ENCODE assay signal across 28 cellular contexts in the genomic region with DNA sequence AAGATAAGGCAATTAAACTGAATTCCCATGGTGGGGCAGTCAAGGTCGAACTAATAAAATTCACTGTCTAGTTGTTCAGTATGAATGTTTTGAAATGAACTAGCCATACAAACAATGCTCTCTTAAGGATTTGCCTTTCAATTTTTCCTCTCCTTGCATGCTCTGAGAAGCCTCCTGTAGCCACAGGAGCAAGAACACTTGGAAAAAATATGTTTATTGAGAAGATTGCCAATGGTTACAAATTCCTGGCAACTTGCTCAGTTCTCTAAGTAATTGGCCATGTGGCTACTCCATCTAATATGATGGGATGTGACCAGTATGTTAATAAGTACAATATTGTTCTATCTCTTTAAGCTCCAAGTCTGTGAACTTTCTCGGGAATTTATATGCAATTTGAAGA.
"Had no signal": no experiment of that assay in that cellular context is flagged by ENCODE, and none has a peak within 500 bp of the region (broad histone marks: within the 10 kb centered on the region; RNA-seq: fewer than 3 reads in every experiment).

No MANE protein-coding gene starts in this region.

- H3K27ac ChIP-seq: adrenal gland, body of pancreas, colonic mucosa, epithelial cell of prostate, esophagus squamous epithelium, gastroesophageal sphincter had no signal

- DNase-seq: activated CD4-positive, alpha-beta memory T cell treated with anti-CD3 and anti-CD28 coated beads for 36 hours; activated CD4-positive, alpha-beta T cell treated with anti-CD3 and anti-CD28 coated beads for 36 hours; activated CD4-positive, alpha-beta T cell treated with anti-CD3 and anti-CD28 coated beads, Interleukin-2, amount 10 ng/mL, durations not matched to agents 24 days and 14 days; activated CD4-positive, CD25-positive, alpha-beta regulatory T cell; activated CD4-positive, CD25-positive, alpha-beta regulatory T cell treated with anti-CD3 and anti-CD28 coated beads, Interleukin-2, amount 50 U/mL, for 72 hours; activated CD8-positive, alpha-beta memory T cell treated with anti-CD3 and anti-CD28 coated beads, Interleukin-2, amount 10 ng/mL, durations not matched to agents 7 days and 5 days; activated CD8-positive, alpha-beta memory T cell treated with anti-CD3 and anti-CD28 coated beads, Interleukin-2, amount 50 U/mL, for 4 hours; activated CD8-positive, alpha-beta T cell treated with anti-CD3 and anti-CD28 coated beads, Interleukin-2, amount 10 ng/mL, durations not matched to agents 7 days and 5 days; activated effector memory CD4-positive, alpha-beta T cell treated with anti-CD3 and anti-CD28 coated beads, Interleukin-2, amount 50 U/mL, for 16 hours; activated naive CD4-positive, alpha-beta T cell treated with anti-CD3 and anti-CD28 coated beads for 36 hours; activated naive CD8-positive, alpha-beta T cell treated with anti-CD3 and anti-CD28 coated beads for 36 hours; activated naive CD8-positive, alpha-beta T cell treated with anti-CD3 and anti-CD28 coated beads, Interleukin-2, amount 50 U/mL, for 24 hours; activated T-cell treated with anti-CD3 and anti-CD28 coated beads, Interleukin-2, amount 50 U/mL, for 1 hour; activated T-cell treated with anti-CD3 and anti-CD28 coated beads, Interleukin-2, amount 50 U/mL, for 48 hours; adrenal gland; aorta; body of pancreas; central memory CD4-positive, alpha-beta T cell; cerebellar nuclear complex; colonic mucosa; effector CD8-positive, alpha-beta T cell; esophagus squamous epithelium; foreskin melanocyte; head of caudate nucleus; T-cell; T-helper 9 cell had no signal
